8 cellular contexts compared by ENCODE assay signal in the genomic region with DNA sequence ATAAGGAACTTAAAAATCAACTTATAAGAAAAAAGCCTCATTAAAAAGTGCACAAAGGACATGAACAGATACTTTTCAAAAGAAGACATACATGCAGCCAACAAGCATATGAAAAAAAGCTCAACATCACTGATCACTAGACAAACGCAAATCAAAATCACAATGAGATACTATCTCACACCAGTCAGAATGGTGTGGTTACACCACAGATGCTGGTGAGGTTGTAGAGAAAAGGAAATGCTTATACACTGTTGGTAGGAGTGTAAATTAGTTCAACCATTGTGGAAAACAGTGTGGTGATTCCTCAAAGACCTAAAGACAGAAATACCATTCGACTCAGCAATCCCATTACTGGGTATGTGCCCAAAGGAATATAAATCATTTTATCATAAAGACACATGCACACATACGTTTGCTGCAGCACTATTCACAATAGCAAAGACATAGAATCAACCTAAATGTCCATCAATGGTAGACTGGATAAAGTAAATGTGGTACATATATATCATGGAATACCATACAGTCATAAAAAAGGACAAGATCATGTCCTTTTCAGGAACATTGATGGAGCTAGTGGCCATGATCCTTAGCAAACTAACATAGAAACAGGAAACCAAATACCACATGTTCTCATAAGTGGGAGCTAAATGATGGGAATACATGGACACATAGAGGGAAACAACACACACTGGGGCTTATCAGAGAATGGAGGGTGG.
DNase-seq lines count a peak whose midpoint lies in the region; ATAC-seq and TF ChIP-seq lines count a peak whose summit lies in the region.
"Not testable (repeated sequence)": the region's sequence is repeated elsewhere in the genome, so short reads cannot be mapped to it uniquely, and the experiment has no call there.

No MANE protein-coding gene starts in this region.

- peak; percentile 52 to 67 for ATAC-seq in CD4-positive, CD25-positive, alpha-beta regulatory T cell (ENCODE audit: low read depth in 2 of 2)
- peak; percentile 59 for ATAC-seq in activated naive CD8-positive, alpha-beta T cell treated with anti-CD3 and anti-CD28 coated beads, Interleukin-2, amount 50 U/mL, for 24 hours
- ATAC-seq in stimulated activated naive CD8-positive, alpha-beta T cell treated with anti-CD3 and anti-CD28 coated beads, Interleukin-15, Interleukin-2, amounts not matched to agents 100 U/mL and 50 U/mL, for 24 hours: peak; percentile 59

- not testable (repeated sequence) for H3K4me3 Mint-ChIP-seq in CD4-positive, CD25-positive, alpha-beta regulatory T cell; activated CD4-positive, alpha-beta memory T cell treated with anti-CD3 and anti-CD28 coated beads, Interleukin-2, amount 10 ng/mL, durations not matched to agents 7 days and 5 days; activated T-helper 1 cell treated with anti-CD3 and anti-CD28 coated beads, Interleukin-12 subunit alpha, Interleukin-12 subunit beta, Interleukin-2, Interleukin-4 antibody, amounts not matched to agents 30 ng/mL and 10 ng/mL and 1 ng/mL, durations not matched to agents 14 hours and 24 hours and 36 hours; activated naive CD8-positive, alpha-beta T cell treated with anti-CD3 and anti-CD28 coated beads, Interleukin-2, amount 50 U/mL, for 24 hours
- peak overlapping the region; percentile 35 for H3K4me3 Mint-ChIP-seq in T-helper 1 cell treated with Interleukin-12 subunit alpha and Interleukin-12 subunit beta and Interleukin-4 antibody, amounts not matched to agents 30 μg/mL and 1 μg/mL, for 36 hours
- H3K4me3 Mint-ChIP-seq in glutamatergic neuron (ENCODE audit: unreplicated experiment): peak overlapping the region; percentile 19

- DNase-seq in CD4-positive, CD25-positive, alpha-beta regulatory T cell: peak in 2 of 3 donors; percentile 31 to 41
- peak; percentile 42 for DNase-seq in activated CD4-positive, alpha-beta memory T cell treated with anti-CD3 and anti-CD28 coated beads, Interleukin-2, amount 10 ng/mL, durations not matched to agents 7 days and 5 days
- DNase-seq in activated T-helper 1 cell treated with anti-CD3 and anti-CD28 coated beads, Interleukin-12 subunit alpha, Interleukin-12 subunit beta, Interleukin-2, Interleukin-4 antibody, amounts not matched to agents 30 ng/mL and 10 ng/mL and 1 ng/mL, durations not matched to agents 14 hours and 24 hours and 36 hours (ENCODE audit: low spot score): peak; percentile 45
- not testable (repeated sequence) for DNase-seq in activated naive CD8-positive, alpha-beta T cell treated with anti-CD3 and anti-CD28 coated beads, Interleukin-2, amount 50 U/mL, for 24 hours; glutamatergic neuron; stimulated activated naive CD8-positive, alpha-beta T cell treated with anti-CD3 and anti-CD28 coated beads, Interleukin-15, Interleukin-2, amounts not matched to agents 100 U/mL and 50 U/mL, for 24 hours

- POLR2A ChIA-PET in HEK293 (lab: Yijun Ruan, JAX): not testable (repeated sequence)
- POLR2A ChIA-PET in activated CD4-positive, alpha-beta memory T cell treated with anti-CD3 and anti-CD28 coated beads, Interleukin-2, amount 10 ng/mL, durations not matched to agents 7 days and 5 days (lab: Charles Lee): interaction anchor here (0.6 to 3.0 kb wide), 4 partner anchors 43 to 179 kb away, joined by 4 to 38 read pairs (median 7); a partner anchor contains a TSS

- peaks cover 21 to 38% (median 29%) of the 10 kb centered on the region in 4 donors for H3K4me1 Mint-ChIP-seq in CD4-positive, CD25-positive, alpha-beta regulatory T cell
- peaks cover 31% of the 10 kb centered on the region for H3K4me1 Mint-ChIP-seq in T-helper 1 cell treated with Interleukin-12 subunit alpha and Interleukin-12 subunit beta and Interleukin-4 antibody, amounts not matched to agents 30 μg/mL and 1 μg/mL, for 36 hours (ENCODE audit: low read depth)
- H3K4me1 Mint-ChIP-seq in activated CD4-positive, alpha-beta memory T cell treated with anti-CD3 and anti-CD28 coated beads, Interleukin-2, amount 10 ng/mL, durations not matched to agents 7 days and 5 days: peaks cover 46% of the 10 kb centered on the region
- H3K4me1 Mint-ChIP-seq in activated T-helper 1 cell treated with anti-CD3 and anti-CD28 coated beads, Interleukin-12 subunit alpha, Interleukin-12 subunit beta, Interleukin-2, Interleukin-4 antibody, amounts not matched to agents 30 ng/mL and 10 ng/mL and 1 ng/mL, durations not matched to agents 14 hours and 24 hours and 36 hours (ENCODE audit: low read depth): peaks cover 50% of the 10 kb centered on the region
- peaks cover 22% of the 10 kb centered on the region for H3K4me1 Mint-ChIP-seq in activated naive CD8-positive, alpha-beta T cell treated with anti-CD3 and anti-CD28 coated beads, Interleukin-2, amount 50 U/mL, for 24 hours
- H3K4me1 Mint-ChIP-seq in glutamatergic neuron (ENCODE audit: low read depth, unreplicated experiment): not testable (repeated sequence)

- peak overlapping the region in 1 of 3 donors; percentile 31 for H3K27ac Mint-ChIP-seq in CD4-positive, CD25-positive, alpha-beta regulatory T cell
- peak overlapping the region; percentile 9 for H3K27ac Mint-ChIP-seq in T-helper 1 cell treated with Interleukin-12 subunit alpha and Interleukin-12 subunit beta and Interleukin-4 antibody, amounts not matched to agents 30 μg/mL and 1 μg/mL, for 36 hours
- H3K27ac Mint-ChIP-seq in activated CD4-positive, alpha-beta memory T cell treated with anti-CD3 and anti-CD28 coated beads, Interleukin-2, amount 10 ng/mL, durations not matched to agents 7 days and 5 days: peak overlapping the region; percentile 25
- not testable (repeated sequence) for H3K27ac Mint-ChIP-seq in activated T-helper 1 cell treated with anti-CD3 and anti-CD28 coated beads, Interleukin-12 subunit alpha, Interleukin-12 subunit beta, Interleukin-2, Interleukin-4 antibody, amounts not matched to agents 30 ng/mL and 10 ng/mL and 1 ng/mL, durations not matched to agents 14 hours and 24 hours and 36 hours; activated naive CD8-positive, alpha-beta T cell treated with anti-CD3 and anti-CD28 coated beads, Interleukin-2, amount 50 U/mL, for 24 hours; glutamatergic neuron (ENCODE audit: unreplicated experiment)

- H3K27me3 Mint-ChIP-seq in CD4-positive, CD25-positive, alpha-beta regulatory T cell; T-helper 1 cell treated with Interleukin-12 subunit alpha and Interleukin-12 subunit beta and Interleukin-4 antibody, amounts not matched to agents 30 μg/mL and 1 μg/mL, for 36 hours (ENCODE audit: low read depth); activated CD4-positive, alpha-beta memory T cell treated with anti-CD3 and anti-CD28 coated beads, Interleukin-2, amount 10 ng/mL, durations not matched to agents 7 days and 5 days; activated T-helper 1 cell treated with anti-CD3 and anti-CD28 coated beads, Interleukin-12 subunit alpha, Interleukin-12 subunit beta, Interleukin-2, Interleukin-4 antibody, amounts not matched to agents 30 ng/mL and 10 ng/mL and 1 ng/mL, durations not matched to agents 14 hours and 24 hours and 36 hours (ENCODE audit: insufficient read depth); activated naive CD8-positive, alpha-beta T cell treated with anti-CD3 and anti-CD28 coated beads, Interleukin-2, amount 50 U/mL, for 24 hours; glutamatergic neuron (ENCODE audit: unreplicated experiment): not testable (repeated sequence)

- peaks cover 29% of the 10 kb centered on the region for H3K36me3 Mint-ChIP-seq in CD4-positive, CD25-positive, alpha-beta regulatory T cell
- peaks cover 28% of the 10 kb centered on the region for H3K36me3 Mint-ChIP-seq in T-helper 1 cell treated with Interleukin-12 subunit alpha and Interleukin-12 subunit beta and Interleukin-4 antibody, amounts not matched to agents 30 μg/mL and 1 μg/mL, for 36 hours (ENCODE audit: low read depth)
- peaks cover 44% of the 10 kb centered on the region for H3K36me3 Mint-ChIP-seq in activated CD4-positive, alpha-beta memory T cell treated with anti-CD3 and anti-CD28 coated beads, Interleukin-2, amount 10 ng/mL, durations not matched to agents 7 days and 5 days (ENCODE audit: low read depth)
- H3K36me3 Mint-ChIP-seq in activated T-helper 1 cell treated with anti-CD3 and anti-CD28 coated beads, Interleukin-12 subunit alpha, Interleukin-12 subunit beta, Interleukin-2, Interleukin-4 antibody, amounts not matched to agents 30 ng/mL and 10 ng/mL and 1 ng/mL, durations not matched to agents 14 hours and 24 hours and 36 hours (ENCODE audit: low read depth): peaks cover 20% of the 10 kb centered on the region
- peaks cover 10% of the 10 kb centered on the region for H3K36me3 Mint-ChIP-seq in activated naive CD8-positive, alpha-beta T cell treated with anti-CD3 and anti-CD28 coated beads, Interleukin-2, amount 50 U/mL, for 24 hours (ENCODE audit: low read depth)
- H3K36me3 Mint-ChIP-seq in glutamatergic neuron (ENCODE audit: unreplicated experiment): not testable (repeated sequence)

- TF ChIP-seq CTCF in HEK293 (tag by site-specific recombination; IDR thresholded peaks at IDR 0.05); glutamatergic neuron (IDR thresholded peaks at IDR 0.05; ENCODE audit: partially characterized antibody, unreplicated experiment): not testable (repeated sequence)

- H3K9me3 ChIP-seq in CD4-positive, CD25-positive, alpha-beta regulatory T cell (ENCODE audit: control insufficient read depth in 2 of 2, low read length in 2 of 2); HEK293 (ENCODE audit: control insufficient read depth, insufficient read depth, low read depth, low read length): not testable (repeated sequence)

- H3K4me3 ChIP-seq in CD4-positive, CD25-positive, alpha-beta regulatory T cell (ENCODE audit: low read depth, low read length): peak overlapping the region; percentile 34
- not testable (repeated sequence) for H3K4me3 ChIP-seq in HEK293 (ENCODE audit: low read depth, low read length)

- H3K9me3 Mint-ChIP-seq in CD4-positive, CD25-positive, alpha-beta regulatory T cell; activated naive CD8-positive, alpha-beta T cell treated with anti-CD3 and anti-CD28 coated beads, Interleukin-2, amount 50 U/mL, for 24 hours; glutamatergic neuron (ENCODE audit: unreplicated experiment): not testable (repeated sequence)
- H3K9me3 Mint-ChIP-seq in T-helper 1 cell treated with Interleukin-12 subunit alpha and Interleukin-12 subunit beta and Interleukin-4 antibody, amounts not matched to agents 30 μg/mL and 1 μg/mL, for 36 hours: peaks cover 27% of the 10 kb centered on the region
- H3K9me3 Mint-ChIP-seq in activated CD4-positive, alpha-beta memory T cell treated with anti-CD3 and anti-CD28 coated beads, Interleukin-2, amount 10 ng/mL, durations not matched to agents 7 days and 5 days: peaks cover 30% of the 10 kb centered on the region
- H3K9me3 Mint-ChIP-seq in activated T-helper 1 cell treated with anti-CD3 and anti-CD28 coated beads, Interleukin-12 subunit alpha, Interleukin-12 subunit beta, Interleukin-2, Interleukin-4 antibody, amounts not matched to agents 30 ng/mL and 10 ng/mL and 1 ng/mL, durations not matched to agents 14 hours and 24 hours and 36 hours: peaks cover 26% of the 10 kb centered on the region

- H3K36me3 ChIP-seq in CD4-positive, CD25-positive, alpha-beta regulatory T cell (ENCODE audit: control insufficient read depth, insufficient read depth, low read length): peaks cover 16% of the 10 kb centered on the region
- H3K36me3 ChIP-seq in HEK293 (ENCODE audit: control insufficient read depth in 2 of 2, insufficient read depth in 1 of 2, low read length in 2 of 2): not testable (repeated sequence)

- H3K27ac ChIP-seq in CD4-positive, CD25-positive, alpha-beta regulatory T cell (ENCODE audit: insufficient read depth, low read length, poor library complexity, severe bottlenecking); HEK293 (ENCODE audit: extremely low read depth, low read depth, low read length): not testable (repeated sequence)

- CTCF ChIA-PET in HEK293 (lab: Yijun Ruan, JAX): interaction anchor here (0.7 kb wide), 1 partner anchor 24 kb away, joined by 3 read pairs; no protein-coding TSS in a partner anchor
- CTCF ChIA-PET in activated CD4-positive, alpha-beta memory T cell treated with anti-CD3 and anti-CD28 coated beads, Interleukin-2, amount 10 ng/mL, durations not matched to agents 7 days and 5 days (lab: Charles Lee): interaction anchor here (2.4 kb wide), 1 partner anchor 63 kb away, joined by 22 read pairs; a partner anchor contains a TSS

- intact Hi-C loops in activated T-helper 1 cell treated with anti-CD3 and anti-CD28 coated beads, Interleukin-12 subunit alpha, Interleukin-12 subunit beta, Interleukin-2, Interleukin-4 antibody, amounts not matched to agents 30 ng/mL and 10 ng/mL and 1 ng/mL, durations not matched to agents 14 hours and 24 hours and 36 hours (cut with micrococcal nuclease): loop anchor here (1.0 kb wide), 2 partner anchors 43 to 62 kb away; a partner anchor contains a TSS

- H3K27me3 ChIP-seq in CD4-positive, CD25-positive, alpha-beta regulatory T cell (ENCODE audit: control insufficient read depth, insufficient read depth, low read length): not testable (repeated sequence)

- not testable (repeated sequence) for H3K4me1 ChIP-seq in CD4-positive, CD25-positive, alpha-beta regulatory T cell (ENCODE audit: control insufficient read depth, insufficient read depth, low read length, poor library complexity, severe bottlenecking); HEK293 (ENCODE audit: control insufficient read depth, insufficient read depth, low read length)
